Comparison of ENCODE assay signal across 23 cellular contexts in genomic region chr5:8844847-8845246, GRCh38.
DNase-seq lines count a peak whose midpoint lies in the region; ATAC-seq and TF ChIP-seq lines count a peak whose summit lies in the region.
"Had no signal": no experiment of that assay in that cellular context is flagged by ENCODE, and none has a peak within 500 bp of the region (broad histone marks: within the 10 kb centered on the region; RNA-seq: fewer than 3 reads in every experiment).

No MANE protein-coding gene starts in this region.

- intact Hi-C loops in dorsolateral prefrontal cortex (cut with DNase I) (loop anchor here (5.0 to 10.0 kb wide), 3 partner anchors 88 to 963 kb away; no protein-coding TSS in a partner anchor), lower lobe of right lung (cut with DNase I) (no loop called here)

- H3K4me3 Mint-ChIP-seq in activated naive CD8-positive, alpha-beta T cell treated with anti-CD3 and anti-CD28 coated beads, Interleukin-2, amount 50 U/mL, for 24 hours, result no peak overlapping the region
- no peak overlapping the region for H3K4me3 Mint-ChIP-seq in activated CD8-positive, alpha-beta T cell treated with anti-CD3 and anti-CD28 coated beads, Interleukin-2, amount 10 ng/mL, durations not matched to agents 7 days and 5 days

- H3K27me3 ChIP-seq in ACC112 (ENCODE audit: insufficient read depth, low read length) (no peaks in the 10 kb centered on the region), dorsolateral prefrontal cortex (no peaks in the 10 kb centered on the region), lower lobe of right lung (ENCODE audit: low read depth) (no peaks in the 10 kb centered on the region)
- H3K27me3 ChIP-seq: BE2C, gastrocnemius medialis, neutrophil, tibial artery had no signal

- TF ChIP-seq CTCF in dorsolateral prefrontal cortex (IDR thresholded peaks at IDR 0.05 in 54 of 56, conservative IDR thresholded peaks at IDR 0.05 in 2 of 56; ENCODE audit: low read depth in 1 of 56, partially characterized antibody in 56 of 56) (no peak), lower lobe of right lung (IDR thresholded peaks at IDR 0.05) (no peak)

- H3K4me1 Mint-ChIP-seq in activated naive CD8-positive, alpha-beta T cell treated with anti-CD3 and anti-CD28 coated beads, Interleukin-2, amount 50 U/mL, for 24 hours, result no peaks in the 10 kb centered on the region
- H3K4me1 Mint-ChIP-seq in activated CD8-positive, alpha-beta T cell treated with anti-CD3 and anti-CD28 coated beads, Interleukin-2, amount 10 ng/mL, durations not matched to agents 7 days and 5 days (ENCODE audit: low read depth), result no peaks in the 10 kb centered on the region

- POLR2A ChIA-PET in activated CD8-positive, alpha-beta T cell treated with anti-CD3 and anti-CD28 coated beads, Interleukin-2, amount 10 ng/mL, durations not matched to agents 7 days and 5 days (lab: Charles Lee), result no interaction called here

- H3K27ac ChIP-seq in ACC112 (ENCODE audit: low read depth, low read length), result peak overlapping the region; percentile 68
- H3K27ac ChIP-seq in dorsolateral prefrontal cortex, result peak overlapping the region in 31 of 59 donors; percentile 46 to 99 (median 92)
- H3K27ac ChIP-seq in lower lobe of right lung, result peak overlapping the region; percentile 39
- H3K27ac ChIP-seq: coronary artery, gastrocnemius medialis, neutrophil, tibial artery had no signal

- H3K4me1 ChIP-seq in ACC112 (ENCODE audit: control insufficient read depth, insufficient read depth, low read length, unreplicated experiment) (peaks cover 39% of the 10 kb centered on the region), lower lobe of right lung (no peaks in the 10 kb centered on the region)
- H3K4me1 ChIP-seq: BE2C, gastrocnemius medialis, tibial artery had no signal

- H3K9me3 ChIP-seq in lower lobe of right lung, result no peaks in the 10 kb centered on the region
- H3K9me3 ChIP-seq: BE2C, gastrocnemius medialis, neutrophil, tibial artery had no signal

- no peaks in the 10 kb centered on the region for H3K36me3 Mint-ChIP-seq in activated naive CD8-positive, alpha-beta T cell treated with anti-CD3 and anti-CD28 coated beads, Interleukin-2, amount 50 U/mL, for 24 hours (ENCODE audit: low read depth)
- no peaks in the 10 kb centered on the region for H3K36me3 Mint-ChIP-seq in activated CD8-positive, alpha-beta T cell treated with anti-CD3 and anti-CD28 coated beads, Interleukin-2, amount 10 ng/mL, durations not matched to agents 7 days and 5 days (ENCODE audit: low read depth)

- H3K27me3 Mint-ChIP-seq in activated naive CD8-positive, alpha-beta T cell treated with anti-CD3 and anti-CD28 coated beads, Interleukin-2, amount 50 U/mL, for 24 hours, result no peaks in the 10 kb centered on the region
- no peaks in the 10 kb centered on the region for H3K27me3 Mint-ChIP-seq in activated CD8-positive, alpha-beta T cell treated with anti-CD3 and anti-CD28 coated beads, Interleukin-2, amount 10 ng/mL, durations not matched to agents 7 days and 5 days (ENCODE audit: low read depth)

- DNase-seq in Kasumi-1 (lab: John Stamatoyannopoulos, UW) (peak; percentile 12 to 34), dorsolateral prefrontal cortex (no peak), lower lobe of right lung (no peak), germinal center (ENCODE audit: low spot score) (no peak)
- DNase-seq in activated naive CD8-positive, alpha-beta T cell treated with anti-CD3 and anti-CD28 coated beads, Interleukin-2, amount 50 U/mL, for 24 hours, result no peak
- no peak for DNase-seq in activated CD8-positive, alpha-beta T cell treated with anti-CD3 and anti-CD28 coated beads, Interleukin-2, amount 10 ng/mL, durations not matched to agents 7 days and 5 days
- DNase-seq: activated CD4-positive, alpha-beta T cell treated with anti-CD3 and anti-CD28 coated beads, Interleukin-2, amount 50 U/mL, for 1 hour; activated CD8-positive, alpha-beta memory T cell treated with anti-CD3 and anti-CD28 coated beads, Interleukin-2, amount 50 U/mL, for 4 hours; activated effector memory CD4-positive, alpha-beta T cell treated with Interleukin-2 at 50 U/mL for 16 hours; BE2C; gastrocnemius medialis; NCI-H1105 treated with DMSO at 0.1 percent for 48 hours; NCI-H2107; stimulated activated CD4-positive, alpha-beta T cell treated with anti-CD3 and anti-CD28 coated beads, Interleukin-2, amount 100 ng/mL, for 48 hours; stimulated activated naive CD4-positive, alpha-beta T cell treated with Interleukin-2 at 50 U/mL for 16 hours; tibial artery had no signal

- no peaks in the 10 kb centered on the region for H3K36me3 ChIP-seq in ACC112 (ENCODE audit: insufficient read depth, low read length)
- H3K36me3 ChIP-seq in lower lobe of right lung, result no peaks in the 10 kb centered on the region
- H3K36me3 ChIP-seq: BE2C, gastrocnemius medialis, neutrophil, tibial artery had no signal

- H3K27ac Mint-ChIP-seq in activated naive CD8-positive, alpha-beta T cell treated with anti-CD3 and anti-CD28 coated beads, Interleukin-2, amount 50 U/mL, for 24 hours, result no peak overlapping the region
- H3K27ac Mint-ChIP-seq in activated CD8-positive, alpha-beta T cell treated with anti-CD3 and anti-CD28 coated beads, Interleukin-2, amount 10 ng/mL, durations not matched to agents 7 days and 5 days, result no peak overlapping the region

- no peaks in the 10 kb centered on the region for H3K79me2 ChIP-seq in ACC112 (ENCODE audit: control insufficient read depth, insufficient read depth, low read length, unreplicated experiment)

- CTCF ChIA-PET in activated CD8-positive, alpha-beta T cell treated with anti-CD3 and anti-CD28 coated beads, Interleukin-2, amount 10 ng/mL, durations not matched to agents 7 days and 5 days (lab: Charles Lee), result no interaction called here

- no peaks in the 10 kb centered on the region for H3K9me3 Mint-ChIP-seq in activated naive CD8-positive, alpha-beta T cell treated with anti-CD3 and anti-CD28 coated beads, Interleukin-2, amount 50 U/mL, for 24 hours
- peaks cover 12% of the 10 kb centered on the region for H3K9me3 Mint-ChIP-seq in activated CD8-positive, alpha-beta T cell treated with anti-CD3 and anti-CD28 coated beads, Interleukin-2, amount 10 ng/mL, durations not matched to agents 7 days and 5 days (ENCODE audit: insufficient read depth)

- peak overlapping the region; percentile 80 for H2AFZ ChIP-seq in ACC112 (ENCODE audit: low read length, unreplicated experiment)

- no peak for ATAC-seq in lower lobe of right lung
- no peak for ATAC-seq in activated naive CD8-positive, alpha-beta T cell treated with anti-CD3 and anti-CD28 coated beads, Interleukin-2, amount 50 U/mL, for 24 hours
- ATAC-seq in activated CD8-positive, alpha-beta T cell treated with anti-CD3 and anti-CD28 coated beads, Interleukin-2, amount 10 ng/mL, durations not matched to agents 7 days and 5 days, result no peak
- no peak for ATAC-seq in HG02885 (IDR thresholded peaks at IDR 0.05; ENCODE audit: poor library complexity, unreplicated experiment)
- ATAC-seq: gastrocnemius medialis, HepG2, Panc1 had no signal

- no peak overlapping the region; the same call in 1 of the 2 replicates for H3K4me3 ChIP-seq in ACC112 (ENCODE audit: low read depth, low read length)
- no peak overlapping the region for H3K4me3 ChIP-seq in dorsolateral prefrontal cortex
- no peak overlapping the region for H3K4me3 ChIP-seq in lower lobe of right lung
- H3K4me3 ChIP-seq: coronary artery, gastrocnemius medialis, lung, tibial artery had no signal

Comparison
In these comparisons a context has a peak if more than half of its experiments do, and no peak if none do; other contexts are left out.
1. H3K27ac ChIP-seq: peak in every context shown above with its lines; median percentile 92 in dorsolateral prefrontal cortex; 68 in ACC112; 39 in lower lobe of right lung.
2. DNase-seq: peak in Kasumi-1 (2 of 2); none in dorsolateral prefrontal cortex (0 of 10), lower lobe of right lung (single experiment), activated naive CD8-positive, alpha-beta T cell treated with anti-CD3 and anti-CD28 coated beads, Interleukin-2, amount 50 U/mL, for 24 hours (single experiment), germinal center (single experiment) and activated CD8-positive, alpha-beta T cell treated with anti-CD3 and anti-CD28 coated beads, Interleukin-2, amount 10 ng/mL, durations not matched to agents 7 days and 5 days (single experiment).